3 cellular contexts compared by ENCODE assay signal in the genomic region with DNA sequence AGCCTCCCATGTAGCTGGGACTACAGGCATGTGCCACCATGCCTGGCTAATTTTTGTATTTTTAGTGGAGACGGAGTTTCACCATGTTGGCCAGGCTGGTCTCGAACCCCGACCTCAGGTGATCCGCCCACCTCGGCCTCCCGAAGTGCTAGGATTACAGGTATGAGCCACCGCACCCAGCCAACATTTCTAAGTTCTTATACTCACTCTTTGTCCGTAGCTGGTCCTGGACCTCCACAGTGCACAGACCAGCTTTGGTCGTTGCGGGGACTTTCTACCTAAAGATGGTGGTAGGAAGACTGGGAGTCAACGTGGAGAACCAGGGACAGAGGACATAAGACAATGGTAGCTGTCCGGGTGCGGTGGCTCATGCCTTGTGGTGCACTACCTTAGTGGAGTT. TPM values are rescaled to one million over a fixed set of nuclear protein-coding genes. Genes with fewer than 3 reads are reported as not detected.
"Had no signal": no experiment of that assay in that cellular context is flagged by ENCODE, and none has a peak within 500 bp of the region (broad histone marks: within the 10 kb centered on the region; RNA-seq: fewer than 3 reads in every experiment).

No MANE protein-coding gene starts in this region.

RNA-seq across cellular contexts. Expression of a gene that starts 13.4 kb away (rescaled TPM):
- total RNA-seq: LHCN-M2, MCF 10A, NCI-H460 had no signal
